In the genomic region with DNA sequence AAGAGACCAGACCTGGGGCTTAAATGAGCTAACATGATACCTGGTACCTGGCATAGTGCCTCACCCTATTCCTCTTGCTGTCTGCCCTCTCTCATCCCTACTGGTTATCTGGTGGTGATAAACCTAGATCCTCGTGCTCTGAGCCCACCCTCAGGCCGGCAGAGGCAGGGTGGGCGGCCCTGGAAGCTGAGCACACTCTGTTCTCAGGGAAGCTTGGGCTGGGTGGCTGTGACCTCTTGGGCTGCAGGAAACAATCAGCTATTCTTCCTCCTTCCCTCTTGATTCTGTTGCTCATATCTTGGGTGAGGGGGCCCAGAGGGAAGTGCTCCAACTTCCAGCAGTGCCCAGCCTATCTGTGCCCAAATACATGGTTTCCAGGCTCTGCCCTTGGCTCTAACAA, we compare ENCODE assay signal across 25 cellular contexts. TPM values are rescaled to one million over a fixed set of nuclear protein-coding genes. Genes with fewer than 3 reads are reported as not detected.
DNase-seq lines count a peak whose midpoint lies in the region; ATAC-seq, FAIRE-seq and TF ChIP-seq lines count a peak whose summit lies in the region.
"Had no signal": no experiment of that assay in that cellular context is flagged by ENCODE, and none has a peak within 500 bp of the region (broad histone marks: within the 10 kb centered on the region; RNA-seq: fewer than 3 reads in every experiment).

No MANE protein-coding gene starts in this region.

- H3K27me3 ChIP-seq in bronchial epithelial cell (ENCODE audit: control insufficient read depth, insufficient read depth, low read length) (peaks cover 1% of the 10 kb centered on the region), adrenal gland (no peaks in the 10 kb centered on the region)
- H3K27me3 ChIP-seq: BE2C had no signal

- 40 to 75% (median 57%) methylated on average over 2 to 3 of the region's 3 CpGs for WGBS in adrenal gland, 4 donors

- no peaks in the 10 kb centered on the region for H3K9me3 ChIP-seq in kidney (ENCODE audit: control insufficient read depth in 1 of 2, low read length in 2 of 2)
- no peaks in the 10 kb centered on the region for H3K9me3 ChIP-seq in adrenal gland (replicated peaks in 1 of 3)
- H3K9me3 ChIP-seq: A549; BE2C; BLaER1 treated with 17β-estradiol and CSF1 and Interleukin-3, amounts not matched to agents 10 nM and 100 nM; HAP-1 had no signal

- TF ChIP-seq POLR2A in adrenal gland (IDR thresholded peaks at IDR 0.05): no peak

- H3K36me3 ChIP-seq in bronchial epithelial cell (ENCODE audit: control insufficient read depth, insufficient read depth, low read length) (no peaks in the 10 kb centered on the region), kidney (ENCODE audit: control insufficient read depth in 1 of 2, insufficient read depth in 2 of 2, low read length in 2 of 2) (no peaks in the 10 kb centered on the region), adrenal gland (replicated peaks in 1 of 2) (peaks cover 0 to 3% of the 10 kb centered on the region in 2 donors)
- H3K36me3 ChIP-seq: BE2C, HAP-1 had no signal

- H3K4me3 ChIP-seq in bronchial epithelial cell (ENCODE audit: low read depth, low read length): no peak overlapping the region
- no peak overlapping the region for H3K4me3 ChIP-seq in kidney (ENCODE audit: low read length in 2 of 2)
- H3K4me3 ChIP-seq in adrenal gland: no peak overlapping the region
- H3K4me3 ChIP-seq: A549; BLaER1 treated with 17β-estradiol and CSF1 and Interleukin-3, amounts not matched to agents 10 nM and 100 nM; GM12878; GM23248; HAP-1 had no signal

- H3K9ac ChIP-seq in kidney (ENCODE audit: low read length in 2 of 2): no peak overlapping the region
- H3K9ac ChIP-seq: BLaER1 treated with 17β-estradiol and CSF1 and Interleukin-3, amounts not matched to agents 10 nM and 100 nM; GM23248 had no signal

- intact Hi-C loops in kidney (cut with DNase I) (no loop called here), sciatic nerve (cut with DNase I) (no loop called here), adrenal gland (cut with DNase I) (no loop called here)

- ATAC-seq in sciatic nerve: peak; percentile 69
- ATAC-seq in HG03175 (IDR thresholded peaks at IDR 0.05; ENCODE audit: unreplicated experiment): no peak
- ATAC-seq: A549, GM12878 had no signal

- H3K27ac ChIP-seq in kidney (ENCODE audit: low read depth in 2 of 2, low read length in 2 of 2) (no peak overlapping the region), adrenal gland (no peak overlapping the region)
- H3K27ac ChIP-seq: A549; BLaER1 treated with 17β-estradiol and CSF1 and Interleukin-3, amounts not matched to agents 10 nM and 100 nM; GM23248 had no signal

- H3K4me1 ChIP-seq in kidney (ENCODE audit: control insufficient read depth in 1 of 2, insufficient read depth in 1 of 2, low read depth in 1 of 2, low read length in 2 of 2) (no peaks in the 10 kb centered on the region), adrenal gland (replicated peaks in 1 of 2) (no peaks in the 10 kb centered on the region)
- H3K4me1 ChIP-seq: A549, BE2C, HAP-1 had no signal

- no peak for DNase-seq in bronchial epithelial cell (ENCODE audit: low read depth)
- DNase-seq in kidney: peak; percentile 32
- no peak for DNase-seq in sciatic nerve (ENCODE audit: low spot score)
- no peak for DNase-seq in adrenal gland
- no peak for DNase-seq in GOT3 (lab: John Stamatoyannopoulos, UW)
- DNase-seq: 8988T; ACHN; AML-193; BE2C; CD4-positive, alpha-beta T cell; CD8-positive, alpha-beta memory T cell; DMS 273 treated with DMSO at 0.1 percent for 48 hours; DMS79; EL; GDM1; GM23248; HFFc6 had no signal

- no peak for TF ChIP-seq CTCF in bronchial epithelial cell (IDR thresholded peaks at IDR 0.05; ENCODE audit: insufficient read depth, low read length, severe bottlenecking)
- TF ChIP-seq CTCF in kidney (IDR thresholded peaks at IDR 0.05; ENCODE audit: borderline replicate concordance, extremely low read depth, insufficient read depth): no peak
- TF ChIP-seq CTCF in adrenal gland (IDR thresholded peaks at IDR 0.05): no peak

- FAIRE-seq in bronchial epithelial cell (lab: Jason Lieb, UNC): peak; percentile 28
- FAIRE-seq in kidney (lab: Jason Lieb, UNC): no peak
- FAIRE-seq: A549, D721Med, GM12878, GM19239, H54 had no signal

RNA-seq across cellular contexts. Expression of a gene that starts 42.0 kb away (rescaled TPM):
- total RNA-seq in bronchial epithelial cell (2.4 and 4.7 TPM in 2 replicates), kidney (58.7 TPM), sciatic nerve (84.9 TPM), adrenal gland (100 to 1,000 TPM; 119 to 536 (median 209) TPM)
- polyA plus RNA-seq in kidney (ENCODE audit: insufficient read depth, low read depth, low replicate concordance) (11.0 TPM), adrenal gland (100 to 1,000 TPM in 2 of 3 donors, 10 to 100 TPM in 1; 85.5 to 190 (median 101) TPM)
- polyA plus RNA-seq: CD8-positive, alpha-beta memory T cell had no signal

Comparison
In these comparisons a context has a peak if more than half of its experiments do, and no peak if none do; other contexts are left out.
1. RNA of a gene that starts 42.0 kb away (total RNA-seq): 119 to 536 TPM in adrenal gland, 84.9 TPM in sciatic nerve (single experiment) and 58.7 TPM in kidney (single experiment); 2.4 to 4.7 TPM in bronchial epithelial cell; every median in the first group is over 10 times any median in the second.